ENCODE assay signal across 1 cellular context in genomic region chr17:75364078-75364477, GRCh38.
TF ChIP-seq lines count a peak whose summit lies in the region.

No MANE protein-coding gene starts in this region.

TF ChIP-seq in HepG2, 621 proteins besides CTCF, POLR2A, EP300 and RAD21 (continued from another document):
- TF ChIP-seq ZBTB49 (CRISPR knock-in tag; IDR thresholded peaks at IDR 0.05; ENCODE audit: borderline replicate concordance) (no peak), ADNP (CRISPR knock-in tag; IDR thresholded peaks at IDR 0.05) (no peak)
TF ChIP-seq in HepG2: peak in this region for 0.
